ENCODE assay signal across 18 cellular contexts in genomic region chr12:31004666-31005065, GRCh38.
"Had no signal": no experiment of that assay in that cellular context is flagged by ENCODE, and none has a peak within 500 bp of the region (broad histone marks: within the 10 kb centered on the region; RNA-seq: fewer than 3 reads in every experiment).

No MANE protein-coding gene starts in this region.

- H3K36me3 Mint-ChIP-seq: naive thymus-derived CD8-positive, alpha-beta T cell; type B pancreatic cell had no signal

- H2AFZ ChIP-seq: parathyroid adenoma had no signal

- FAIRE-seq: astrocyte, islet of Langerhans, TTC549 had no signal

- H3K27ac ChIP-seq: gastrocnemius medialis, neutrophil, parathyroid adenoma had no signal

- H3K27ac Mint-ChIP-seq: activated B cell treated with CpG ODN at 0.5 μM for 24 hours; activated naive CD4-positive, alpha-beta T cell treated with anti-CD3 and anti-CD28 coated beads for 36 hours; naive thymus-derived CD8-positive, alpha-beta T cell; stimulated activated naive CD8-positive, alpha-beta T cell treated with anti-CD3 and anti-CD28 coated beads, Interleukin-15, Interleukin-2, amounts not matched to agents 100 ng/mL and 50 ng/mL, for 24 hours; type B pancreatic cell had no signal

- ATAC-seq: gastrocnemius medialis; left lobe of liver; mucosa of descending colon; naive thymus-derived CD8-positive, alpha-beta T cell had no signal

- H3K4me1 Mint-ChIP-seq: activated B cell treated with CpG ODN at 0.5 μM for 24 hours had no signal

- H3K9me3 Mint-ChIP-seq: activated B cell treated with CpG ODN at 0.5 μM for 24 hours; activated naive CD4-positive, alpha-beta T cell treated with anti-CD3 and anti-CD28 coated beads for 36 hours; naive thymus-derived CD8-positive, alpha-beta T cell; stimulated activated naive CD8-positive, alpha-beta T cell treated with anti-CD3 and anti-CD28 coated beads, Interleukin-15, Interleukin-2, amounts not matched to agents 100 ng/mL and 50 ng/mL, for 24 hours; type B pancreatic cell had no signal

- H3K4me1 ChIP-seq: gastrocnemius medialis, parathyroid adenoma had no signal

- H3K27me3 Mint-ChIP-seq: activated B cell treated with CpG ODN at 0.5 μM for 24 hours; stimulated activated naive CD8-positive, alpha-beta T cell treated with anti-CD3 and anti-CD28 coated beads, Interleukin-15, Interleukin-2, amounts not matched to agents 100 ng/mL and 50 ng/mL, for 24 hours had no signal

- H3K9me3 ChIP-seq: gastrocnemius medialis, mucosa of descending colon, neutrophil had no signal

- H3K27me3 ChIP-seq: gastrocnemius medialis, neutrophil had no signal

- DNase-seq: activated B cell treated with CpG ODN at 0.5 μM for 24 hours; activated CD4-positive, alpha-beta T cell treated with anti-CD3 and anti-CD28 coated beads for 48 hours; activated CD8-positive, alpha-beta memory T cell treated with anti-CD3 and anti-CD28 coated beads, Interleukin-2, amount 50 U/mL, for 48 hours; activated naive CD4-positive, alpha-beta T cell treated with anti-CD3 and anti-CD28 coated beads for 36 hours; erythroblast; gastrocnemius medialis; mammary epithelial cell; mucosa of descending colon had no signal

- H3K4me3 Mint-ChIP-seq: activated B cell treated with CpG ODN at 0.5 μM for 24 hours; activated naive CD4-positive, alpha-beta T cell treated with anti-CD3 and anti-CD28 coated beads for 36 hours; naive thymus-derived CD8-positive, alpha-beta T cell; stimulated activated naive CD8-positive, alpha-beta T cell treated with anti-CD3 and anti-CD28 coated beads, Interleukin-15, Interleukin-2, amounts not matched to agents 100 ng/mL and 50 ng/mL, for 24 hours; type B pancreatic cell had no signal

- H3K9ac ChIP-seq: parathyroid adenoma had no signal

- H3K36me3 ChIP-seq: gastrocnemius medialis, neutrophil had no signal

- H3K4me3 ChIP-seq: gastrocnemius medialis, mucosa of descending colon, skin epidermis had no signal
